17 cellular contexts compared by ENCODE assay signal in genomic region chr6:87971605-87972262, GRCh38.
DNase-seq lines count a peak whose midpoint lies in the region; ATAC-seq, FAIRE-seq and TF ChIP-seq lines count a peak whose summit lies in the region.
"Had no signal": no experiment of that assay in that cellular context is flagged by ENCODE, and none has a peak within 500 bp of the region (broad histone marks: within the 10 kb centered on the region; RNA-seq: fewer than 3 reads in every experiment).

No MANE protein-coding gene starts in this region.

- H3K9me3 ChIP-seq in Caco-2 (no peaks in the 10 kb centered on the region), mesodermal cell (ENCODE audit: control insufficient read depth, low read length) (no peaks in the 10 kb centered on the region)

- H3K36me3 Mint-ChIP-seq in Caco-2 (ENCODE audit: insufficient read depth, unreplicated experiment): no peaks in the 10 kb centered on the region
- no peaks in the 10 kb centered on the region for H3K36me3 Mint-ChIP-seq in chondrocyte (ENCODE audit: low read depth)
- H3K36me3 Mint-ChIP-seq: CD4-positive, alpha-beta memory T cell had no signal

- no peaks in the 10 kb centered on the region for H3K9me3 Mint-ChIP-seq in Caco-2 (ENCODE audit: unreplicated experiment)
- H3K9me3 Mint-ChIP-seq in chondrocyte (ENCODE audit: low read depth): peaks cover 3% of the 10 kb centered on the region

- CTCF ChIA-PET in Caco-2 (lab: Charles Lee): no interaction called here

- H3K27me3 Mint-ChIP-seq in Caco-2 (ENCODE audit: insufficient read depth, unreplicated experiment): peaks cover 5% of the 10 kb centered on the region
- peaks cover 21% of the 10 kb centered on the region for H3K27me3 Mint-ChIP-seq in chondrocyte (ENCODE audit: low read depth)

- BruUV-seq in Caco-2 (replicated peaks; lab: Mats Ljungman, UMichigan): no TSS peak

- TF ChIP-seq CTCF in Caco-2 (IDR thresholded peaks at IDR 0.05; ENCODE audit: insufficient read depth in 1 of 2, low read depth in 1 of 2, low read length in 1 of 2, severe bottlenecking in 1 of 2, unreplicated experiment in 1 of 2): no peak
- TF ChIP-seq CTCF in bronchial epithelial cell (IDR thresholded peaks at IDR 0.05; ENCODE audit: insufficient read depth, low read length, severe bottlenecking): no peak
- no peak for TF ChIP-seq CTCF in chondrocyte (IDR thresholded peaks at IDR 0.05)

- ATAC-seq in HG03159 (IDR thresholded peaks at IDR 0.05; ENCODE audit: unreplicated experiment): no peak

- no peak overlapping the region for H3K4me3 ChIP-seq in Caco-2 (ENCODE audit: low read depth, low read length)
- H3K4me3 ChIP-seq in bronchial epithelial cell (ENCODE audit: low read depth, low read length): no peak overlapping the region
- no peak overlapping the region for H3K4me3 ChIP-seq in mesodermal cell (ENCODE audit: extremely low read depth, insufficient read depth, low read length, poor library complexity, severe bottlenecking)

- H3K36me3 ChIP-seq in Caco-2 (ENCODE audit: control insufficient read depth, insufficient read depth, low read length) (no peaks in the 10 kb centered on the region), bronchial epithelial cell (ENCODE audit: control insufficient read depth, insufficient read depth, low read length) (no peaks in the 10 kb centered on the region), mesodermal cell (ENCODE audit: control insufficient read depth, insufficient read depth, low read length) (no peaks in the 10 kb centered on the region)

- H3K4me3 Mint-ChIP-seq in Caco-2 (ENCODE audit: unreplicated experiment) (no peak overlapping the region), chondrocyte (ENCODE audit: unreplicated experiment) (no peak overlapping the region)
- H3K4me3 Mint-ChIP-seq: CD4-positive, alpha-beta memory T cell had no signal

- H3K27ac ChIP-seq in mesodermal cell (ENCODE audit: low read depth, low read length, severe bottlenecking): peak overlapping the region; percentile 61

- intact Hi-C loops in Caco-2 (cut with micrococcal nuclease; ENCODE audit: unreplicated experiment): no loop called here

- WGBS in mesodermal cell (ENCODE audit: insufficient coverage in 2 of 2), 2 experiments: 79 to 93% methylated on average over 3 of the region's 5 CpGs

- H3K27me3 ChIP-seq in Caco-2 (replicated peaks; ENCODE audit: control insufficient read depth, insufficient read depth, low read length) (no peaks in the 10 kb centered on the region), bronchial epithelial cell (ENCODE audit: control insufficient read depth, insufficient read depth, low read length) (peaks cover 6% of the 10 kb centered on the region)

- H3K4me1 Mint-ChIP-seq in Caco-2 (ENCODE audit: low read depth, unreplicated experiment) (no peaks in the 10 kb centered on the region), chondrocyte (ENCODE audit: low read depth) (no peaks in the 10 kb centered on the region)
- H3K4me1 Mint-ChIP-seq: CD4-positive, alpha-beta memory T cell had no signal

- POLR2A ChIA-PET in Caco-2 (lab: Charles Lee): no interaction called here

- H3K4me1 ChIP-seq in Caco-2 (peaks cover 9% of the 10 kb centered on the region; the same call in 1 of the 2 replicates), mesodermal cell (ENCODE audit: control insufficient read depth, insufficient read depth, low read length, poor library complexity, severe bottlenecking) (peaks cover 4% of the 10 kb centered on the region)

- DNase-seq in Caco-2: peak; percentile 28 to 35
- no peak for DNase-seq in HTR-8/SVneo (ENCODE audit: insufficient read length, low spot score)
- DNase-seq in bronchial epithelial cell (ENCODE audit: low read depth): peak; percentile 69
- no peak for DNase-seq in chondrocyte (ENCODE audit: low spot score)
- DNase-seq in Ammon's horn (ENCODE audit: low spot score): no peak
- DNase-seq in globus pallidus (ENCODE audit: low spot score): no peak
- DNase-seq: Calu3; CD4-positive, alpha-beta memory T cell; DMS79 treated with DMSO at 0.1 percent for 48 hours; NCI-H1417; NCI-H187 treated with DMSO at 0.1 percent for 48 hours; NCI-H2171; NCI-H526; Right ventricle myocardium superior had no signal

- peak; percentile 38 for FAIRE-seq in HTR-8/SVneo (lab: Jason Lieb, UNC)
- no peak for FAIRE-seq in bronchial epithelial cell (lab: Jason Lieb, UNC)
- FAIRE-seq: RCC 7860 had no signal

- H3K27ac Mint-ChIP-seq in Caco-2 (ENCODE audit: unreplicated experiment) (no peak overlapping the region), chondrocyte (ENCODE audit: unreplicated experiment) (no peak overlapping the region)
- H3K27ac Mint-ChIP-seq: CD4-positive, alpha-beta memory T cell had no signal

Comparison
In these comparisons a context has a peak if more than half of its experiments do, and no peak if none do; other contexts are left out.
1. DNase-seq: peak in Caco-2 (2 of 2) and bronchial epithelial cell (single experiment); none in HTR-8/SVneo (single experiment), chondrocyte (single experiment), Ammon's horn (single experiment) and globus pallidus (single experiment).